Comparison of ENCODE assay signal across 27 cellular contexts in the genomic region with DNA sequence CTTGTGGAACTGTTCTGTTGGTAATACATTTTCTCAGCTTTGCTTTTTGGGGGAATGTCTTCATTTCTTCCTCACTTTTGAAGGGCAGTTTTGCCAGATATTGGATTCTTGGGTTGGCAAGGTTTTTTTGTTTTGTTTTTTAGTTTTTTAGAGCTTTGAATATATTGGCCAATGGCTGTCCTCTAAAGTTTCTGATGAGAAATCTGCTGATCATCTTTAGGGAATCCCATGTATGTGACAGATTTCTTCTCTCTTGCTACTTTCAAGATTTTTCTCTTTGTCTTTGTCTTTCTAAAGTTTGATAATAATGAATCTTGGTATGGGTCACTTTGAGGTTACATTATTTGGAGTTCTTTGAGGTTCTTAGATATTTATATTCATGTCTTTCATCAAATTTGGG.
"Had no signal": no experiment of that assay in that cellular context is flagged by ENCODE, and none has a peak within 500 bp of the region (broad histone marks: within the 10 kb centered on the region; RNA-seq: fewer than 3 reads in every experiment).

No MANE protein-coding gene starts in this region.

- ATAC-seq: stimulated activated effector memory CD8-positive, alpha-beta T cell treated with anti-CD3 and anti-CD28 coated beads, Interleukin-12 subunit alpha, Interleukin-12 subunit beta, amount 100 ng/mL, for 72 hours; stimulated activated memory B cell treated with anti-CD40 and anti-IgM and Interleukin-4, amounts not matched to agents 10 μg/mL and 1 μg/mL and 100 μg/mL, for 72 hours; stimulated activated naive CD8-positive, alpha-beta T cell treated with anti-CD3 and anti-CD28 coated beads, Interleukin-15, amount 100 ng/mL, for 72 hours; stimulated activated naive CD8-positive, alpha-beta T cell treated with anti-CD3 and anti-CD28 coated beads, Interleukin-15, Interleukin-2, amounts not matched to agents 100 U/mL and 50 U/mL, for 24 hours; upper lobe of right lung had no signal

- H3K27me3 Mint-ChIP-seq: stimulated activated memory B cell treated with anti-CD40 and anti-IgM and Interleukin-4, amounts not matched to agents 10 μg/mL and 1 μg/mL and 100 μg/mL, for 72 hours; stimulated activated naive CD8-positive, alpha-beta T cell treated with anti-CD3 and anti-CD28 coated beads, Interleukin-15, amount 100 ng/mL, for 72 hours; stimulated activated naive CD8-positive, alpha-beta T cell treated with anti-CD3 and anti-CD28 coated beads, Interleukin-15, Interleukin-2, amounts not matched to agents 100 ng/mL and 50 ng/mL, for 24 hours; type B pancreatic cell had no signal

- H3K4me1 ChIP-seq: stomach, suprapubic skin, testis, transverse colon, upper lobe of left lung, upper lobe of right lung, uterus, vagina had no signal

- H3K36me3 Mint-ChIP-seq: stimulated activated effector memory CD8-positive, alpha-beta T cell treated with anti-CD3 and anti-CD28 coated beads, Interleukin-12 subunit alpha, Interleukin-12 subunit beta, amount 100 ng/mL, for 72 hours; stimulated activated memory B cell treated with anti-CD40 and anti-IgM and Interleukin-4, amounts not matched to agents 10 μg/mL and 1 μg/mL and 100 μg/mL, for 72 hours had no signal

- H3K4me3 Mint-ChIP-seq: stimulated activated effector memory CD8-positive, alpha-beta T cell treated with anti-CD3 and anti-CD28 coated beads, Interleukin-12 subunit alpha, Interleukin-12 subunit beta, amount 100 ng/mL, for 72 hours; stimulated activated memory B cell treated with anti-CD40 and anti-IgM and Interleukin-4, amounts not matched to agents 10 μg/mL and 1 μg/mL and 100 μg/mL, for 72 hours; stimulated activated naive CD8-positive, alpha-beta T cell treated with anti-CD3 and anti-CD28 coated beads, Interleukin-15, amount 100 ng/mL, for 72 hours; stimulated activated naive CD8-positive, alpha-beta T cell treated with anti-CD3 and anti-CD28 coated beads, Interleukin-15, Interleukin-2, amounts not matched to agents 100 ng/mL and 50 ng/mL, for 24 hours; type B pancreatic cell had no signal

- H3K27me3 ChIP-seq: stomach, suprapubic skin, testis, thyroid gland, tibial artery, tibial nerve, transverse colon, upper lobe of left lung, upper lobe of right lung, uterus, vagina had no signal

- H3K36me3 ChIP-seq: stomach, suprapubic skin, thoracic aorta, thyroid gland, tibial nerve, transverse colon, upper lobe of left lung, upper lobe of right lung, uterus, vagina had no signal

- H3K27ac Mint-ChIP-seq: stimulated activated effector memory CD8-positive, alpha-beta T cell treated with anti-CD3 and anti-CD28 coated beads, Interleukin-12 subunit alpha, Interleukin-12 subunit beta, amount 100 ng/mL, for 72 hours; stimulated activated memory B cell treated with anti-CD40 and anti-IgM and Interleukin-4, amounts not matched to agents 10 μg/mL and 1 μg/mL and 100 μg/mL, for 72 hours; stimulated activated naive CD8-positive, alpha-beta T cell treated with anti-CD3 and anti-CD28 coated beads, Interleukin-15, amount 100 ng/mL, for 72 hours; stimulated activated naive CD8-positive, alpha-beta T cell treated with anti-CD3 and anti-CD28 coated beads, Interleukin-15, Interleukin-2, amounts not matched to agents 100 ng/mL and 50 ng/mL, for 24 hours; type B pancreatic cell had no signal

- H3K4me3 ChIP-seq: stomach, suprapubic skin, testis, thoracic aorta, thyroid gland, tibial artery, tibial nerve, transverse colon, upper lobe of left lung, upper lobe of right lung, uterus, vagina had no signal

- H3K4me1 Mint-ChIP-seq: stimulated activated effector memory CD8-positive, alpha-beta T cell treated with anti-CD3 and anti-CD28 coated beads, Interleukin-12 subunit alpha, Interleukin-12 subunit beta, amount 100 ng/mL, for 72 hours; stimulated activated memory B cell treated with anti-CD40 and anti-IgM and Interleukin-4, amounts not matched to agents 10 μg/mL and 1 μg/mL and 100 μg/mL, for 72 hours; stimulated activated naive CD8-positive, alpha-beta T cell treated with anti-CD3 and anti-CD28 coated beads, Interleukin-15, amount 100 ng/mL, for 72 hours had no signal

- H3K27ac ChIP-seq: stomach, suprapubic skin, testis, thoracic aorta, thyroid gland, tibial artery, tibial nerve, transverse colon, upper lobe of left lung, upper lobe of right lung, uterus, vagina had no signal

- DNase-seq: stimulated activated CD4-positive, alpha-beta T cell treated with anti-CD3 and anti-CD28 coated beads, Interleukin-2, amount 100 ng/mL, for 48 hours; stimulated activated CD4-positive, alpha-beta T cell treated with anti-CD3 and anti-CD28 coated beads, Interleukin-4, amount 100 ng/mL, for 1 hour; stimulated activated CD4-positive, alpha-beta T cell treated with anti-CD3 and anti-CD28 coated beads, Interleukin-4, amount 100 ng/mL, for 24 hours; stimulated activated CD4-positive, alpha-beta T cell treated with anti-CD3 and anti-CD28 coated beads, Interleukin-4, amount 100 ng/mL, for 4 hours; stimulated activated CD8-positive, alpha-beta memory T cell treated with anti-CD3 and anti-CD28 coated beads, Interleukin-4, amount 100 ng/mL, for 48 hours; stimulated activated naive CD4-positive, alpha-beta T cell; stimulated activated naive CD4-positive, alpha-beta T cell treated with Interleukin-2 at 50 U/mL for 16 hours; stimulated activated naive CD8-positive, alpha-beta T cell treated with anti-CD3 and anti-CD28 coated beads, Interleukin-15, amount 100 ng/mL, for 72 hours; stimulated activated naive CD8-positive, alpha-beta T cell treated with anti-CD3 and anti-CD28 coated beads, Interleukin-15, Interleukin-2, amounts not matched to agents 100 U/mL and 50 U/mL, for 24 hours; stomach; substantia nigra; testis; thyroid gland; tibial artery; transverse colon; trophoblast cell; upper lobe of left lung; upper lobe of right lung; uterus had no signal

- H3K9me3 ChIP-seq: testis, thyroid gland had no signal
